ENCODE assay signal across 2 cellular contexts in genomic region chr2:147684903-147685302, GRCh38.
TF ChIP-seq lines count a peak whose summit lies in the region.

No MANE protein-coding gene starts in this region.

TF ChIP-seq in HepG2, 621 proteins besides CTCF, POLR2A, EP300 and RAD21 (continues in another document):
- no peak for TF ChIP-seq UBTF (CRISPR knock-in tag; IDR thresholded peaks at IDR 0.05)
- TF ChIP-seq HMGXB4 (CRISPR knock-in tag; IDR thresholded peaks at IDR 0.05; ENCODE audit: borderline replicate concordance in 1 of 2, low read depth in 1 of 2) = no peak
- no peak for TF ChIP-seq BRF2 (CRISPR knock-in tag; IDR thresholded peaks at IDR 0.05)
- TF ChIP-seq ZNF207 (IDR thresholded peaks at IDR 0.05; ENCODE audit: borderline replicate concordance) = no peak
- TF ChIP-seq ARID5B (CRISPR knock-in tag; IDR thresholded peaks at IDR 0.05) = no peak
- no peak for TF ChIP-seq EEA1 (CRISPR knock-in tag; IDR thresholded peaks at IDR 0.05; ENCODE audit: borderline replicate concordance)
- no peak for TF ChIP-seq MIXL1 (CRISPR knock-in tag; IDR thresholded peaks at IDR 0.05)
- TF ChIP-seq SIX4 (CRISPR knock-in tag; IDR thresholded peaks at IDR 0.05) = no peak
- no peak for TF ChIP-seq CC2D1A (CRISPR knock-in tag; IDR thresholded peaks at IDR 0.05)
- no peak for TF ChIP-seq ZNF136 (CRISPR knock-in tag; IDR thresholded peaks at IDR 0.05; ENCODE audit: low read depth)
- peak; percentile 93 for TF ChIP-seq RAD51 (IDR thresholded peaks at IDR 0.05; ENCODE audit: borderline replicate concordance)
- TF ChIP-seq ZGPAT (CRISPR knock-in tag; IDR thresholded peaks at IDR 0.05) = no peak
- TF ChIP-seq ZNF530 (CRISPR knock-in tag; IDR thresholded peaks at IDR 0.05; ENCODE audit: low read depth) = no peak
- no peak for TF ChIP-seq HHEX (CRISPR knock-in tag; IDR thresholded peaks at IDR 0.05)
- no peak for TF ChIP-seq FOXK2 (IDR thresholded peaks at IDR 0.05)
- no peak for TF ChIP-seq SATB2 (CRISPR knock-in tag; IDR thresholded peaks at IDR 0.05)

TF ChIP-seq in K562, 482 proteins besides CTCF, POLR2A, EP300 and RAD21 (continued from another document):
- peak; percentile 23; the same call in 1 of the 2 replicates for TF ChIP-seq CBFA2T2 (conservative IDR thresholded peaks at IDR 0.05)
